In the genomic region with DNA sequence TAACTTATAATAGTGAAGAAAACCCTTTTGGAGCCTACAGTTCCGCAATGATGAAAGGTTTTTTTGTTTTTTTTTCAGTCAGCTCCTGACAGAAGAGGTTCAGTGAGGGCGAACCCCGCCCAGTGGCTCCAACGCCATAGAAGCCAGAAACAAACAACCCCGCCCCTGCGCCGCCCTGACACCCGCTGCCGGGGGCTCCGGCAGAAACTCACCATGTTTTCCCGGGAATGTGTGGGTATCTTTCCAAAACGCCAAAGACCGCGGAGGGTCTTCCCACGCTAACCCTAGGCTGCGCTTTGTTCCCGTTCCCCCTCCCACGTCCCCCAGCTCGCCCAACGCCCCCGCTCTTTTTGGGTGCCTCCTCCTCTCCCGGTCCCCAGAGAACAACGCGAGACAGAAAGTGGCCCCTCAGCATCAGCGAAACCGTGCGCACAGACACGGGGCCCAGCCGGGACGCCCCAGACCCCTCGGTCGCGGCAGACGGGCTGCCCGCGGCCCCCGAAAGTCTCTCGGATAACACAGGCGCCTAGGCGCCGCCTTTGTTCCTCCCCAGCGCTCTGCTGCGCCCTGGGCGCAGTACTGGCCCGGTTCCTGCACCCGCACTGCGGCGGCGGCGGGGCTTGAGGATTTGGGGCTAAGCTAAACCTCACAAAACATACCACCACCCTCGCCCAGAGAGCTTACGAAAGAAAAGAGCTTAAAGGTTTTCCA, we compare ENCODE assay signal across 8 cellular contexts. TPM values are rescaled to one million over a fixed set of nuclear protein-coding genes. Genes with fewer than 3 reads are reported as not detected.
DNase-seq lines count a peak whose midpoint lies in the region; ATAC-seq and TF ChIP-seq lines count a peak whose summit lies in the region.

No MANE protein-coding gene starts in this region.

- peaks cover 5% of the 10 kb centered on the region for H3K36me3 Mint-ChIP-seq in activated naive CD4-positive, alpha-beta T cell treated with anti-CD3 and anti-CD28 coated beads for 36 hours (ENCODE audit: low read depth)
- peaks cover 36% of the 10 kb centered on the region for H3K36me3 Mint-ChIP-seq in osteocyte (ENCODE audit: unreplicated experiment)

- peak overlapping the region; percentile 84 for H3K4me3 Mint-ChIP-seq in activated naive CD4-positive, alpha-beta T cell treated with anti-CD3 and anti-CD28 coated beads for 36 hours
- H3K4me3 Mint-ChIP-seq in osteocyte (ENCODE audit: unreplicated experiment) = peak overlapping the region; percentile 93

- peak; percentile 32 for ATAC-seq in GM21360 (IDR thresholded peaks at IDR 0.05; ENCODE audit: unreplicated experiment)
- peak; percentile 60 for ATAC-seq in RWPE2 (ENCODE audit: low read depth)

- H3K4me3 ChIP-seq in RWPE2 (ENCODE audit: severe bottlenecking) (peak overlapping the region; percentile 48), testis (peak overlapping the region; percentile 89 to 94)

- no peak for TF ChIP-seq POLR2A in testis (IDR thresholded peaks at IDR 0.05)

- 0 to 1% methylated on average over 18 to 52 of the region's 52 CpGs for WGBS in testis, 2 donors

- peak; percentile 75 for DNase-seq in D341Med (ENCODE audit: low spot score)
- DNase-seq in HT1080 (ENCODE audit: low read depth) = peak; percentile 73
- DNase-seq in RWPE2 (ENCODE audit: low spot score) = peak; percentile 73
- DNase-seq in activated naive CD4-positive, alpha-beta T cell treated with anti-CD3 and anti-CD28 coated beads for 36 hours = peak; percentile 85
- peak; percentile 66 for DNase-seq in glomerular visceral epithelial cell (ENCODE audit: extremely low spot score)
- peak; percentile 88 for DNase-seq in osteocyte (ENCODE audit: extremely low spot score, unreplicated experiment)
- peak; percentile 86 for DNase-seq in testis

- CTCF ChIA-PET in activated naive CD4-positive, alpha-beta T cell treated with anti-CD3 and anti-CD28 coated beads for 36 hours (lab: Charles Lee) = interaction anchor here (0.6 to 2.8 kb wide), 9 partner anchors 9 to 149 kb away, joined by 3 to 14 read pairs (median 3); partner anchors contain the start of genes C1QL4 and TUBA1B

- intact Hi-C loops in activated naive CD4-positive, alpha-beta T cell treated with anti-CD3 and anti-CD28 coated beads for 36 hours (cut with micrococcal nuclease) = loop anchor here (1.0 to 10.0 kb wide), 7 partner anchors 77 to 1434 kb away; partner anchors contain the start of genes ARF3, CCNT1, DDX23 and KMT2D
- intact Hi-C loops in testis (cut with DNase I; ENCODE audit: low total_unique reads) = loop anchor here (5.0 kb wide), 1 partner anchor 44 kb away; no protein-coding TSS in a partner anchor

- H3K27me3 ChIP-seq in RWPE2 (ENCODE audit: insufficient read depth, poor library complexity, severe bottlenecking) = no peaks in the 10 kb centered on the region
- H3K27me3 ChIP-seq in testis = no peaks in the 10 kb centered on the region

- peaks cover 13% of the 10 kb centered on the region for H3K4me1 Mint-ChIP-seq in activated naive CD4-positive, alpha-beta T cell treated with anti-CD3 and anti-CD28 coated beads for 36 hours (ENCODE audit: low read depth)
- H3K4me1 Mint-ChIP-seq in osteocyte (ENCODE audit: unreplicated experiment) = peaks cover 34% of the 10 kb centered on the region

- H3K4me1 ChIP-seq in RWPE2 (ENCODE audit: insufficient read depth, poor library complexity, severe bottlenecking) (peaks cover 4% of the 10 kb centered on the region), testis (peaks cover 5% of the 10 kb centered on the region)

- H3K27ac ChIP-seq in RWPE2 (ENCODE audit: poor library complexity, severe bottlenecking) (peak overlapping the region; percentile 57), testis (peak overlapping the region; percentile 96 to 99)

- H3K36me3 ChIP-seq in RWPE2 (ENCODE audit: low read depth) = peaks cover 17% of the 10 kb centered on the region
- no peaks in the 10 kb centered on the region for H3K36me3 ChIP-seq in testis (ENCODE audit: low read depth, missing control alignments)

- peak overlapping the region; percentile 86 for H3K27ac Mint-ChIP-seq in activated naive CD4-positive, alpha-beta T cell treated with anti-CD3 and anti-CD28 coated beads for 36 hours
- H3K27ac Mint-ChIP-seq in osteocyte (ENCODE audit: unreplicated experiment) = peak overlapping the region; percentile 99

- no peaks in the 10 kb centered on the region for H3K9me3 Mint-ChIP-seq in activated naive CD4-positive, alpha-beta T cell treated with anti-CD3 and anti-CD28 coated beads for 36 hours
- H3K9me3 Mint-ChIP-seq in osteocyte (ENCODE audit: unreplicated experiment) = no peaks in the 10 kb centered on the region

- H3K27me3 Mint-ChIP-seq in activated naive CD4-positive, alpha-beta T cell treated with anti-CD3 and anti-CD28 coated beads for 36 hours (ENCODE audit: low read depth) = no peaks in the 10 kb centered on the region
- no peaks in the 10 kb centered on the region for H3K27me3 Mint-ChIP-seq in osteocyte (ENCODE audit: unreplicated experiment)

- TF ChIP-seq CTCF in RWPE2 (IDR thresholded peaks at IDR 0.05; ENCODE audit: poor library complexity, severe bottlenecking) (no peak), osteocyte (IDR thresholded peaks at IDR 0.05) (peak; percentile 5), testis (IDR thresholded peaks at IDR 0.05) (peak in 1 of 3 experiments; percentile 2)

- H3K9me3 ChIP-seq in RWPE2 (ENCODE audit: severe bottlenecking) = no peaks in the 10 kb centered on the region
- H3K9me3 ChIP-seq in testis = no peaks in the 10 kb centered on the region

RNA-seq across cellular contexts. Expression of gene TUBA1A, which starts 0.5 kb away (rescaled TPM):
- 329 and 349 TPM in 2 replicates for total RNA-seq in HT1080 (2014; rRNA removed; shearing (Covaris generic))
- 230 and 270 TPM in 2 replicates for polyA plus RNA-seq in HT1080 (2015; cell fraction: cytosol; rRNA removed)
- polyA plus RNA-seq in HT1080 (2015; cell fraction: nucleus; rRNA removed) = 362 and 370 TPM in 2 replicates
- 10 to 100 TPM; 47.4 to 49.1 TPM for total RNA-seq in activated naive CD4-positive, alpha-beta T cell treated with anti-CD3 and anti-CD28 coated beads for 36 hours
- total RNA-seq in osteocyte = 466 and 471 TPM in 2 replicates
- 100 to 1,000 TPM; 156 to 269 TPM for total RNA-seq in testis
- 282 TPM for polyA plus RNA-seq in testis (ENCODE audit: insufficient read depth, low read depth, low replicate concordance)

RNA-seq across cellular contexts. Expression of gene TUBA1B, which starts 57.2 kb away (rescaled TPM):
- total RNA-seq in HT1080 (2014; rRNA removed; shearing (Covaris generic)) = 4,519 and 5,260 TPM in 2 replicates
- polyA plus RNA-seq in HT1080 (2015; cell fraction: cytosol; rRNA removed) = 3,250 and 3,407 TPM in 2 replicates
- 2,778 and 2,938 TPM in 2 replicates for polyA plus RNA-seq in HT1080 (2015; cell fraction: nucleus; rRNA removed)
- total RNA-seq in activated naive CD4-positive, alpha-beta T cell treated with anti-CD3 and anti-CD28 coated beads for 36 hours = 1,000 to 10,000 TPM; 2,826 to 2,914 TPM
- total RNA-seq in osteocyte (497 and 503 TPM in 2 replicates), testis (1,000 to 10,000 TPM in 1 of 2 donors, 100 to 1,000 TPM in 1; 642 to 1,178 TPM)
- 894 TPM for polyA plus RNA-seq in testis (ENCODE audit: insufficient read depth, low read depth, low replicate concordance)

Comparison
In these comparisons a context has a peak if more than half of its experiments do, and no peak if none do; other contexts are left out.
1. Peak in every context shown above with its lines: DNase-seq, ATAC-seq, H3K4me3 ChIP-seq and H3K27ac ChIP-seq.